Comparison of ENCODE assay signal across 1 cellular context in genomic region chr1:190296453-190296852, GRCh38.
TF ChIP-seq lines count a peak whose summit lies in the region.

No MANE protein-coding gene starts in this region.

TF ChIP-seq in HEK293, 187 proteins besides CTCF, POLR2A, EP300 and RAD21 (continued from another document):
- no peak for TF ChIP-seq ZBTB11 (tag by site-specific recombination; conservative IDR thresholded peaks at IDR 0.05; ENCODE audit: low read depth)
- peak; percentile 69 for TF ChIP-seq ATF2 (tag by site-specific recombination; IDR thresholded peaks at IDR 0.05; ENCODE audit: low read depth)
- no peak for TF ChIP-seq ZNF776 (tag by site-specific recombination; IDR thresholded peaks at IDR 0.05; ENCODE audit: borderline replicate concordance)
- no peak for TF ChIP-seq ZNF324 (tag by site-specific recombination; IDR thresholded peaks at IDR 0.05)
- no peak for TF ChIP-seq ZNF658 (tag by site-specific recombination; IDR thresholded peaks at IDR 0.05)
- TF ChIP-seq PRDM10 (tag by site-specific recombination; IDR thresholded peaks at IDR 0.05), result no peak
- no peak for TF ChIP-seq ZNF26 (tag by site-specific recombination; IDR thresholded peaks at IDR 0.05)
